1 cellular context compared by ENCODE assay signal in genomic region chr3:72903004-72903403, GRCh38.
TF ChIP-seq lines count a peak whose summit lies in the region.

No MANE protein-coding gene starts in this region.

TF ChIP-seq in HepG2, 621 proteins besides CTCF, POLR2A, EP300 and RAD21 (continues in another document):
- TF ChIP-seq PHF20 (CRISPR knock-in tag; IDR thresholded peaks at IDR 0.05) (no peak), RELA (CRISPR knock-in tag; IDR thresholded peaks at IDR 0.05) (no peak), RBAK (CRISPR knock-in tag; IDR thresholded peaks at IDR 0.05) (peak; percentile 61; the same call in 1 of the 2 replicates), ZNF382 (CRISPR knock-in tag; IDR thresholded peaks at IDR 0.05; ENCODE audit: borderline replicate concordance) (no peak), ZNF569 (CRISPR knock-in tag; IDR thresholded peaks at IDR 0.05; ENCODE audit: borderline replicate concordance) (no peak), ZNF790 (CRISPR knock-in tag; IDR thresholded peaks at IDR 0.05; ENCODE audit: borderline replicate concordance) (no peak), RARG (CRISPR knock-in tag; IDR thresholded peaks at IDR 0.05; ENCODE audit: low read depth) (no peak), IKZF5 (CRISPR knock-in tag; IDR thresholded peaks at IDR 0.05) (peak; percentile 43; the same call in 1 of the 2 replicates), PHF5A (CRISPR knock-in tag; IDR thresholded peaks at IDR 0.05; ENCODE audit: low read depth, unreplicated experiment) (no peak), ZNF350 (CRISPR knock-in tag; IDR thresholded peaks at IDR 0.05; ENCODE audit: borderline replicate concordance, low read depth) (no peak), SMARCE1 (IDR thresholded peaks at IDR 0.05; ENCODE audit: borderline replicate concordance) (peak; percentile 61; the same call in 1 of the 2 replicates), ZNF468 (CRISPR knock-in tag; IDR thresholded peaks at IDR 0.05) (no peak), ZNF101 (CRISPR knock-in tag; IDR thresholded peaks at IDR 0.05; ENCODE audit: borderline replicate concordance, low read depth) (no peak), MLLT10 (CRISPR knock-in tag; IDR thresholded peaks at IDR 0.05) (no peak), ARHGAP35 (CRISPR knock-in tag; IDR thresholded peaks at IDR 0.05; ENCODE audit: borderline replicate concordance) (no peak), ZNF501 (CRISPR knock-in tag; IDR thresholded peaks at IDR 0.05) (no peak), ZNF446 (CRISPR knock-in tag; IDR thresholded peaks at IDR 0.05) (no peak), ZNF788 (CRISPR knock-in tag; IDR thresholded peaks at IDR 0.05; ENCODE audit: borderline replicate concordance) (no peak), ZNF503 (CRISPR knock-in tag; IDR thresholded peaks at IDR 0.05) (no peak), ZNF776 (CRISPR knock-in tag; IDR thresholded peaks at IDR 0.05) (no peak), ELK4 (CRISPR knock-in tag; IDR thresholded peaks at IDR 0.05; ENCODE audit: borderline replicate concordance) (no peak), FOXM1 (CRISPR knock-in tag; IDR thresholded peaks at IDR 0.05) (no peak), NKX3-1 (CRISPR knock-in tag; IDR thresholded peaks at IDR 0.05) (no peak), MAF1 (CRISPR knock-in tag; IDR thresholded peaks at IDR 0.05; ENCODE audit: borderline replicate concordance) (no peak), TAF1 (CRISPR knock-in tag; IDR thresholded peaks at IDR 0.05) (no peak), HNRNPLL (IDR thresholded peaks at IDR 0.05; ENCODE audit: low read depth, low read length, poor library complexity, severe bottlenecking) (no peak), SAP130 (CRISPR knock-in tag; IDR thresholded peaks at IDR 0.05; ENCODE audit: low read depth) (peak; percentile 71), ZC3H13 (CRISPR knock-in tag; IDR thresholded peaks at IDR 0.05) (no peak), ZBTB38 (CRISPR knock-in tag; IDR thresholded peaks at IDR 0.05) (no peak), ZNF552 (CRISPR knock-in tag; IDR thresholded peaks at IDR 0.05; ENCODE audit: borderline replicate concordance) (no peak), MAX (IDR thresholded peaks at IDR 0.05) (no peak), MTF1 (CRISPR knock-in tag; IDR thresholded peaks at IDR 0.05) (no peak), GFI1 (CRISPR knock-in tag; IDR thresholded peaks at IDR 0.05; ENCODE audit: borderline replicate concordance) (no peak)
- TF ChIP-seq, protein P1, sequence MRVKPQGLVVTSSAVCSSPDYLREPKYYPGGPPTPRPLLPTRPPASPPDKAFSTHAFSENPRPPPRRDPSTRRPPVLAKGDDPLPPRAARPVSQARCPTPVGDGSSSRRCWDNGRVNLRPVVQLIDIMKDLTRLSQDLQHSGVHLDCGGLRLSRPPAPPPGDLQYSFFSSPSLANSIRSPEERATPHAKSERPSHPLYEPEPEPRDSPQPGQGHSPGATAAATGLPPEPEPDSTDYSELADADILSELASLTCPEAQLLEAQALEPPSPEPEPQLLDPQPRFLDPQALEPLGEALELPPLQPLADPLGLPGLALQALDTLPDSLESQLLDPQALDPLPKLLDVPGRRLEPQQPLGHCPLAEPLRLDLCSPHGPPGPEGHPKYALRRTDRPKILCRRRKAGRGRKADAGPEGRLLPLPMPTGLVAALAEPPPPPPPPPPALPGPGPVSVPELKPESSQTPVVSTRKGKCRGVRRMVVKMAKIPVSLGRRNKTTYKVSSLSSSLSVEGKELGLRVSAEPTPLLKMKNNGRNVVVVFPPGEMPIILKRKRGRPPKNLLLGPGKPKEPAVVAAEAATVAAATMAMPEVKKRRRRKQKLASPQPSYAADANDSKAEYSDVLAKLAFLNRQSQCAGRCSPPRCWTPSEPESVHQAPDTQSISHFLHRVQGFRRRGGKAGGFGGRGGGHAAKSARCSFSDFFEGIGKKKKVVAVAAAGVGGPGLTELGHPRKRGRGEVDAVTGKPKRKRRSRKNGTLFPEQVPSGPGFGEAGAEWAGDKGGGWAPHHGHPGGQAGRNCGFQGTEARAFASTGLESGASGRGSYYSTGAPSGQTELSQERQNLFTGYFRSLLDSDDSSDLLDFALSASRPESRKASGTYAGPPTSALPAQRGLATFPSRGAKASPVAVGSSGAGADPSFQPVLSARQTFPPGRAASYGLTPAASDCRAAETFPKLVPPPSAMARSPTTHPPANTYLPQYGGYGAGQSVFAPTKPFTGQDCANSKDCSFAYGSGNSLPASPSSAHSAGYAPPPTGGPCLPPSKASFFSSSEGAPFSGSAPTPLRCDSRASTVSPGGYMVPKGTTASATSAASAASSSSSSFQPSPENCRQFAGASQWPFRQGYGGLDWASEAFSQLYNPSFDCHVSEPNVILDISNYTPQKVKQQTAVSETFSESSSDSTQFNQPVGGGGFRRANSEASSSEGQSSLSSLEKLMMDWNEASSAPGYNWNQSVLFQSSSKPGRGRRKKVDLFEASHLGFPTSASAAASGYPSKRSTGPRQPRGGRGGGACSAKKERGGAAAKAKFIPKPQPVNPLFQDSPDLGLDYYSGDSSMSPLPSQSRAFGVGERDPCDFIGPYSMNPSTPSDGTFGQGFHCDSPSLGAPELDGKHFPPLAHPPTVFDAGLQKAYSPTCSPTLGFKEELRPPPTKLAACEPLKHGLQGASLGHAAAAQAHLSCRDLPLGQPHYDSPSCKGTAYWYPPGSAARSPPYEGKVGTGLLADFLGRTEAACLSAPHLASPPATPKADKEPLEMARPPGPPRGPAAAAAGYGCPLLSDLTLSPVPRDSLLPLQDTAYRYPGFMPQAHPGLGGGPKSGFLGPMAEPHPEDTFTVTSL (CRISPR knock-in tag; IDR thresholded peaks at IDR 0.05; ENCODE audit: borderline replicate concordance): no peak
- TF ChIP-seq, protein P2, sequence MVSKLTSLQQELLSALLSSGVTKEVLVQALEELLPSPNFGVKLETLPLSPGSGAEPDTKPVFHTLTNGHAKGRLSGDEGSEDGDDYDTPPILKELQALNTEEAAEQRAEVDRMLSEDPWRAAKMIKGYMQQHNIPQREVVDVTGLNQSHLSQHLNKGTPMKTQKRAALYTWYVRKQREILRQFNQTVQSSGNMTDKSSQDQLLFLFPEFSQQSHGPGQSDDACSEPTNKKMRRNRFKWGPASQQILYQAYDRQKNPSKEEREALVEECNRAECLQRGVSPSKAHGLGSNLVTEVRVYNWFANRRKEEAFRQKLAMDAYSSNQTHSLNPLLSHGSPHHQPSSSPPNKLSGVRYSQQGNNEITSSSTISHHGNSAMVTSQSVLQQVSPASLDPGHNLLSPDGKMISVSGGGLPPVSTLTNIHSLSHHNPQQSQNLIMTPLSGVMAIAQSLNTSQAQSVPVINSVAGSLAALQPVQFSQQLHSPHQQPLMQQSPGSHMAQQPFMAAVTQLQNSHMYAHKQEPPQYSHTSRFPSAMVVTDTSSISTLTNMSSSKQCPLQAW (CRISPR knock-in tag; IDR thresholded peaks at IDR 0.05): no peak
- TF ChIP-seq, protein P3, sequence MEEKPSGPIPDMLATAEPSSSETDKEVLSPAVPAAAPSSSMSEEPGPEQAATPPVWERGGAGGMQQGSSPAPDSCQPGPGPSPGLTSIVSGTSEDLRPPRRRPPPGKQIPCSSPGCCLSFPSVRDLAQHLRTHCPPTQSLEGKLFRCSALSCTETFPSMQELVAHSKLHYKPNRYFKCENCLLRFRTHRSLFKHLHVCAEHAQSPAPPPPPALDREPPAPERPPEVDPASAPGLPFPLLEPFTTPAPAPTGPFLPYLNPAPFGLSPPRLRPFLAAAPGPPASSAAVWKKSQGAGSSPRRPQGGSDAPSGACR (CRISPR knock-in tag; IDR thresholded peaks at IDR 0.05): no peak
- TF ChIP-seq, protein P4, sequence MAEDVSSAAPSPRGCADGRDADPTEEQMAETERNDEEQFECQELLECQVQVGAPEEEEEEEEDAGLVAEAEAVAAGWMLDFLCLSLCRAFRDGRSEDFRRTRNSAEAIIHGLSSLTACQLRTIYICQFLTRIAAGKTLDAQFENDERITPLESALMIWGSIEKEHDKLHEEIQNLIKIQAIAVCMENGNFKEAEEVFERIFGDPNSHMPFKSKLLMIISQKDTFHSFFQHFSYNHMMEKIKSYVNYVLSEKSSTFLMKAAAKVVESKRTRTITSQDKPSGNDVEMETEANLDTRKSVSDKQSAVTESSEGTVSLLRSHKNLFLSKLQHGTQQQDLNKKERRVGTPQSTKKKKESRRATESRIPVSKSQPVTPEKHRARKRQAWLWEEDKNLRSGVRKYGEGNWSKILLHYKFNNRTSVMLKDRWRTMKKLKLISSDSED (CRISPR knock-in tag; IDR thresholded peaks at IDR 0.05): no peak
- TF ChIP-seq, protein P5, sequence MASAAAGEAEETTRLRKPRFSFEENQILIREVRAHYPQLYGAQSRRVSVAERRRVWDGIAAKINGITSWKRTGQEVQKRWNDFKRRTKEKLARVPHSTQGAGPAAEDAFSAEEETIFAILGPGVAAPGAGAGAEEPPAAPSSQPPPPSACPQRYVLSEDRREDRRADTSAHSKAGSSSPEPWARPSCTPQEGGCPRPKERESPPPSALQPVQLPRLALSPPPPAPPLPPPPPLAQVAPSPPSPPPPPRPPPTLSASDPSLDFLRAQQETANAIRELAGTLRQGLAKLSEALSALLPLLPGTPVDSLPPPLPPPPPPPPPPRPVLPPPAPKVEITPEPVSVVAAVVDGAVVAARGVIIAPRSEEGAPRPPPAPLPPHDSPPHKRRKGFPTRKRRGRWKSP (CRISPR knock-in tag; IDR thresholded peaks at IDR 0.05): no peak
- TF ChIP-seq, protein P6, sequence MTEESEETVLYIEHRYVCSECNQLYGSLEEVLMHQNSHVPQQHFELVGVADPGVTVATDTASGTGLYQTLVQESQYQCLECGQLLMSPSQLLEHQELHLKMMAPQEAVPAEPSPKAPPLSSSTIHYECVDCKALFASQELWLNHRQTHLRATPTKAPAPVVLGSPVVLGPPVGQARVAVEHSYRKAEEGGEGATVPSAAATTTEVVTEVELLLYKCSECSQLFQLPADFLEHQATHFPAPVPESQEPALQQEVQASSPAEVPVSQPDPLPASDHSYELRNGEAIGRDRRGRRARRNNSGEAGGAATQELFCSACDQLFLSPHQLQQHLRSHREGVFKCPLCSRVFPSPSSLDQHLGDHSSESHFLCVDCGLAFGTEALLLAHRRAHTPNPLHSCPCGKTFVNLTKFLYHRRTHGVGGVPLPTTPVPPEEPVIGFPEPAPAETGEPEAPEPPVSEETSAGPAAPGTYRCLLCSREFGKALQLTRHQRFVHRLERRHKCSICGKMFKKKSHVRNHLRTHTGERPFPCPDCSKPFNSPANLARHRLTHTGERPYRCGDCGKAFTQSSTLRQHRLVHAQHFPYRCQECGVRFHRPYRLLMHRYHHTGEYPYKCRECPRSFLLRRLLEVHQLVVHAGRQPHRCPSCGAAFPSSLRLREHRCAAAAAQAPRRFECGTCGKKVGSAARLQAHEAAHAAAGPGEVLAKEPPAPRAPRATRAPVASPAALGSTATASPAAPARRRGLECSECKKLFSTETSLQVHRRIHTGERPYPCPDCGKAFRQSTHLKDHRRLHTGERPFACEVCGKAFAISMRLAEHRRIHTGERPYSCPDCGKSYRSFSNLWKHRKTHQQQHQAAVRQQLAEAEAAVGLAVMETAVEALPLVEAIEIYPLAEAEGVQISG (CRISPR knock-in tag; IDR thresholded peaks at IDR 0.05): no peak
